ENCODE assay signal across 11 cellular contexts in genomic region chr1:225996946-225997545, GRCh38. TPM values are rescaled to one million over a fixed set of nuclear protein-coding genes. Genes with fewer than 3 reads are reported as not detected.
DNase-seq lines count a peak whose midpoint lies in the region; ATAC-seq and TF ChIP-seq lines count a peak whose summit lies in the region.
"Had no signal": no experiment of that assay in that cellular context is flagged by ENCODE, and none has a peak within 500 bp of the region (broad histone marks: within the 10 kb centered on the region; RNA-seq: fewer than 3 reads in every experiment).

No MANE protein-coding gene starts in this region.

- no peak overlapping the region for H3K27ac Mint-ChIP-seq in GM23338
- H3K27ac Mint-ChIP-seq in activated CD4-positive, alpha-beta memory T cell treated with anti-CD3 and anti-CD28 coated beads for 36 hours: peak overlapping the region; percentile 76
- peak overlapping the region; percentile 60 to 100 (median 80) for H3K27ac Mint-ChIP-seq in immature natural killer cell

- H3K79me2 ChIP-seq in GM23338 (replicated peaks; ENCODE audit: insufficient read depth): peaks cover 51% of the 10 kb centered on the region

- no peaks in the 10 kb centered on the region for H3K9me3 ChIP-seq in A673 (ENCODE audit: low read depth, low read length, poor library complexity, severe bottlenecking)

- H3K4me1 Mint-ChIP-seq in GM23338: peaks cover 14% of the 10 kb centered on the region
- H3K4me1 Mint-ChIP-seq in activated CD4-positive, alpha-beta memory T cell treated with anti-CD3 and anti-CD28 coated beads for 36 hours (ENCODE audit: low read depth): peaks cover 49% of the 10 kb centered on the region
- peaks cover 61 to 71% of the 10 kb centered on the region in 2 donors for H3K4me1 Mint-ChIP-seq in immature natural killer cell

- H3K4me3 Mint-ChIP-seq in GM23338 (0 out of 3 replicates have a peak overlapping the region, but pooled peaks have one; percentile 33), immature natural killer cell (peak overlapping the region; percentile 5 to 72 (median 51))
- H3K4me3 Mint-ChIP-seq in activated CD4-positive, alpha-beta memory T cell treated with anti-CD3 and anti-CD28 coated beads for 36 hours: peak overlapping the region; percentile 100

- DNase-seq in A673 (ENCODE audit: low spot score): no peak
- no peak for DNase-seq in GM23338 (ENCODE audit: low spot score)
- no peak for DNase-seq in activated CD4-positive, alpha-beta memory T cell treated with anti-CD3 and anti-CD28 coated beads for 36 hours
- peak in 1 of 3 donors; percentile 20 for DNase-seq in immature natural killer cell
- DNase-seq in ecto neural progenitor cell (ENCODE audit: low spot score): no peak
- DNase-seq: MV-4-11, small intestine had no signal

- no peak overlapping the region for H2AFZ ChIP-seq in GM23338

- no peak for ATAC-seq in GM23338
- no peak for ATAC-seq in GM21717 (IDR thresholded peaks at IDR 0.05; ENCODE audit: unreplicated experiment)
- no peak for ATAC-seq in HG03196 (IDR thresholded peaks at IDR 0.05; ENCODE audit: unreplicated experiment)
- ATAC-seq in GM21447 (IDR thresholded peaks at IDR 0.05; ENCODE audit: unreplicated experiment): no peak
- ATAC-seq: left colon had no signal

- H3K27ac ChIP-seq in A673 (ENCODE audit: low read depth, low read length, poor library complexity, severe bottlenecking): peak overlapping the region; percentile 87
- H3K27ac ChIP-seq in GM23338 (ENCODE audit: low read depth): peak overlapping the region; percentile 26; the same call in 1 of the 2 replicates

- intact Hi-C loops in A673 (cut with micrococcal nuclease; ENCODE audit: unreplicated experiment): loop anchor here (5.0 kb wide), 1 partner anchor 125 kb away; no protein-coding TSS in a partner anchor
- intact Hi-C loops in activated CD4-positive, alpha-beta memory T cell treated with anti-CD3 and anti-CD28 coated beads for 36 hours (cut with micrococcal nuclease): loop anchor here (5.0 kb wide), 1 partner anchor 530 kb away; no protein-coding TSS in a partner anchor

- H3K4me3 ChIP-seq in A673 (ENCODE audit: low read depth, low read length, poor library complexity, severe bottlenecking) (peak overlapping the region; percentile 92), GM23338 (no peak overlapping the region)

- TF ChIP-seq CTCF in A673 (conservative IDR thresholded peaks at IDR 0.05; ENCODE audit: low read depth, low read length) (no peak), GM23338 (conservative IDR thresholded peaks at IDR 0.05; ENCODE audit: low read depth in 2 of 2) (no peak)

- POLR2A ChIA-PET in A673 (lab: Charles Lee; ENCODE audit: low non-redundant PET): no interaction called here
- POLR2A ChIA-PET in activated CD4-positive, alpha-beta memory T cell treated with anti-CD3 and anti-CD28 coated beads for 36 hours (lab: Charles Lee): interaction anchor here (1.4 kb wide), 1 partner anchor 65 kb away, joined by 5 read pairs; the partner anchor contains the start of gene H3-3A

- H3K9me3 Mint-ChIP-seq in GM23338: no peaks in the 10 kb centered on the region
- H3K9me3 Mint-ChIP-seq in activated CD4-positive, alpha-beta memory T cell treated with anti-CD3 and anti-CD28 coated beads for 36 hours: no peaks in the 10 kb centered on the region
- no peaks in the 10 kb centered on the region for H3K9me3 Mint-ChIP-seq in immature natural killer cell

- H3K27me3 ChIP-seq in A673 (replicated peaks; ENCODE audit: insufficient read depth, low read depth, low read length, poor library complexity) (no peaks in the 10 kb centered on the region), GM23338 (ENCODE audit: insufficient read depth) (no peaks in the 10 kb centered on the region)

- H3K36me3 Mint-ChIP-seq in GM23338 (ENCODE audit: low read depth): peaks cover 24% of the 10 kb centered on the region
- H3K36me3 Mint-ChIP-seq in activated CD4-positive, alpha-beta memory T cell treated with anti-CD3 and anti-CD28 coated beads for 36 hours: peaks cover 33% of the 10 kb centered on the region
- peaks cover 7 to 16% (median 9%) of the 10 kb centered on the region in 3 donors for H3K36me3 Mint-ChIP-seq in immature natural killer cell

- no TSS peak for BruUV-seq in A673 (replicated peaks; lab: Mats Ljungman, UMichigan)

- no peaks in the 10 kb centered on the region for H3K9me2 ChIP-seq in GM23338 (ENCODE audit: insufficient read depth)

- no peak overlapping the region for H3K4me2 ChIP-seq in GM23338

- peaks cover 26% of the 10 kb centered on the region for H3K36me3 ChIP-seq in A673 (ENCODE audit: insufficient read depth, low read length, poor library complexity, severe bottlenecking)
- H3K36me3 ChIP-seq in GM23338 (ENCODE audit: insufficient read depth): peaks cover 28% of the 10 kb centered on the region

- CTCF ChIA-PET in A673 (lab: Charles Lee): no interaction called here
- CTCF ChIA-PET in activated CD4-positive, alpha-beta memory T cell treated with anti-CD3 and anti-CD28 coated beads for 36 hours (lab: Charles Lee): interaction anchor here (1.1 to 3.5 kb wide), 3 partner anchors 9 to 126 kb away, joined by 3 to 17 read pairs (median 11); no protein-coding TSS in a partner anchor

- H3K4me1 ChIP-seq in A673 (ENCODE audit: insufficient read depth, low read length, poor library complexity, severe bottlenecking) (peaks cover 30% of the 10 kb centered on the region), GM23338 (ENCODE audit: insufficient read depth) (peaks cover 24% of the 10 kb centered on the region)

- H3K27me3 Mint-ChIP-seq in GM23338 (ENCODE audit: insufficient read depth, low read depth, poor library complexity): peaks cover 7% of the 10 kb centered on the region
- H3K27me3 Mint-ChIP-seq in activated CD4-positive, alpha-beta memory T cell treated with anti-CD3 and anti-CD28 coated beads for 36 hours: no peaks in the 10 kb centered on the region
- peaks cover 18 to 24% (median 19%) of the 10 kb centered on the region in 3 donors for H3K27me3 Mint-ChIP-seq in immature natural killer cell (ENCODE audit: low read depth in 3 of 3)

- peaks cover 15% of the 10 kb centered on the region for H3F3A ChIP-seq in GM23338 (replicated peaks; ENCODE audit: low read depth)

- H4K20me1 ChIP-seq in GM23338 (replicated peaks; ENCODE audit: insufficient read depth): peaks cover 23% of the 10 kb centered on the region

TF ChIP-seq in GM23338, 12 proteins besides CTCF, POLR2A, EP300 and RAD21 (continues in another document):
- no peak for TF ChIP-seq CREB1 (CRISPR knock-in tag; IDR thresholded peaks at IDR 0.05; ENCODE audit: low read depth)
- no peak for TF ChIP-seq ZNF114 (CRISPR knock-in tag; IDR thresholded peaks at IDR 0.05)
- TF ChIP-seq EZH2phosphoT487 (IDR thresholded peaks at IDR 0.05; ENCODE audit: unreplicated experiment): no peak
- no peak for TF ChIP-seq EZH2 (IDR thresholded peaks at IDR 0.05; ENCODE audit: low read depth, unreplicated experiment)
- TF ChIP-seq ZNF331 (CRISPR knock-in tag; IDR thresholded peaks at IDR 0.05; ENCODE audit: low read depth): no peak
- TF ChIP-seq STAT1 (IDR thresholded peaks at IDR 0.05; ENCODE audit: unreplicated experiment): no peak
- TF ChIP-seq POLR2AphosphoS5 (IDR thresholded peaks at IDR 0.05; ENCODE audit: low read depth): no peak
- no peak for TF ChIP-seq NANOG (IDR thresholded peaks at IDR 0.05; ENCODE audit: borderline replicate concordance)
- TF ChIP-seq JUNB (IDR thresholded peaks at IDR 0.05; ENCODE audit: unreplicated experiment): no peak

RNA-seq across cellular contexts. Expression of gene SDE2, which starts 2.1 kb away (rescaled TPM):
- 26.7 and 27.7 TPM in 2 replicates for total RNA-seq in A673 (2021)
- 25.6 and 26.9 TPM in 2 replicates for total RNA-seq in GM23338 (2014; rRNA removed; shearing (Covaris generic))
- polyA plus RNA-seq in GM23338 (2016; fragmentation: Nextera tagmentation; extraction: Ambion mirVana): 10.6 and 11.3 TPM in 2 replicates
- 10 to 100 TPM; 18.0 to 18.2 TPM for total RNA-seq in activated CD4-positive, alpha-beta memory T cell treated with anti-CD3 and anti-CD28 coated beads for 36 hours
- polyA plus RNA-seq in immature natural killer cell: 10 to 100 TPM; 13.5 to 18.9 (median 15.8) TPM

RNA-seq across cellular contexts. Expression of gene LEFTY2, which starts 56.0 kb away (rescaled TPM):
- total RNA-seq in A673 (2021): not detected in 2 replicates
- total RNA-seq in GM23338 (2014; rRNA removed; shearing (Covaris generic)): 12.4 and 16.9 TPM in 2 replicates
- polyA plus RNA-seq in GM23338 (2016; fragmentation: Nextera tagmentation; extraction: Ambion mirVana) (8.3 and 10.2 TPM in 2 replicates), immature natural killer cell (not detected)
- not detected for total RNA-seq in activated CD4-positive, alpha-beta memory T cell treated with anti-CD3 and anti-CD28 coated beads for 36 hours

Comparison
In these comparisons a context has a peak if more than half of its experiments do, and no peak if none do; other contexts are left out.
1. H3K4me3 Mint-ChIP-seq: peak in every context shown above with its lines; median percentile 100 in activated CD4-positive, alpha-beta memory T cell treated with anti-CD3 and anti-CD28 coated beads for 36 hours; 51 in immature natural killer cell; 33 in GM23338.
2. RNA of gene LEFTY2, which starts 56.0 kb away (total RNA-seq): 12.4 to 16.9 TPM in GM23338; not detected in A673 and not detected in activated CD4-positive, alpha-beta memory T cell treated with anti-CD3 and anti-CD28 coated beads for 36 hours; every median in the first group is over 10 times any median in the second.